ENCODE assay signal across 9 cellular contexts in the genomic region with DNA sequence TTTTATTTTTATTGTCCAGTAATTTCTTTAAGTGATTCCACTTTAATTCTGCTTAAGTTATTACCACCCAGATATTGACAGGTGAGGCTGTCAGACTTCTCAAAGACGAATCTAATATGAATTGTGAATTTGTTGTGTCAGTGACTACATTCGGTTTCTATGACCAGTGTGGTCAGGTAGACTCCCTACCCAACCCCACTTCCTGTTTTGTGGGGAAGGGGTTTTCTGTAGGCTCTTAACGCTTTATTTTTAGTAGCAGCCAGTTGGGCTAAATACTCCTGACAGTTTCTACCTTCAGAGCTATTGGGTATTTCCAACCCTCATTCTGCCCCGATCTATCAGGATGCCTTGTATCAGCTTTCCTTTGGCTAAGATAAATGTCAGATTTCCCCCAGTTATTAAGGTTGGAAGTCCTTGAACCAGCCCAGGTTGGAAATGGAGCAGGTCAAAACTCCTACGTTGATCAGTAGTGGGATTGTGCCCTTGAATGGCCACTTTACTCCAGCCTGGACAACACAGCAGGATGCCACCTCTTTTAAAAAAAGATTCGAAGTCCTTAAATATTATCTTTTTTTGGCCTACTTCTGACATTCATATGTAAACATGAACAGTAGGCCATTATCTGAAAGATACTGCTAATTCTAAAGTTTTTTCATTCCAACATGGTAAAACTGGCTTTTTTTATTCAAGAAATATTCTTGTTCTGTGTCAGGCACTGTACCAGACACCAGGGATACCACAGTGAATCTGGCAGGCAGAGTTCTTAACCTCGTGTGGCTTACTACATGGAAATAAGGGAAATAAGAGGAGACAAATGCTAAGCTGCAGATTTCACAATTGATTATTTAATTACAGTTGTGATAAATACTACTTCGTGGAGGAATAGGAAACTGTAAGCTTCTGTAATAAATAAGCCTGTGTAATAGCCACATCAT.
A peak's percentile ranks its signal among the peaks of the same experiment; 100 is the strongest.
DNase-seq lines count a peak whose midpoint lies in the region; ATAC-seq lines count a peak whose summit lies in the region.
"Had no signal": no experiment of that assay in that cellular context is flagged by ENCODE, and none has a peak within 500 bp of the region (broad histone marks: within the 10 kb centered on the region; RNA-seq: fewer than 3 reads in every experiment).

No MANE protein-coding gene starts in this region.

- H3K4me1 Mint-ChIP-seq in immature natural killer cell = peaks cover 54 to 80% of the 10 kb centered on the region in 2 donors

- DNase-seq in immature natural killer cell = peak; percentile 73 to 80 (median 80)
- no peak for DNase-seq in NCI-H748 (lab: John Stamatoyannopoulos, UW; ENCODE audit: unreplicated experiment)
- no peak for DNase-seq in medulla oblongata (ENCODE audit: extremely low spot score)
- no peak for DNase-seq in mesenteric fat pad (ENCODE audit: low spot score)
- DNase-seq in RKO (ENCODE audit: low spot score) = no peak
- DNase-seq: foreskin keratinocyte had no signal

- no peaks in the 10 kb centered on the region for H3K9me3 Mint-ChIP-seq in immature natural killer cell

- peaks cover 0 to 6% (median 3%) of the 10 kb centered on the region in 3 donors for H3K27me3 Mint-ChIP-seq in immature natural killer cell (ENCODE audit: low read depth in 3 of 3)

- ATAC-seq in GM18517 (IDR thresholded peaks at IDR 0.05; ENCODE audit: unreplicated experiment) (peak; percentile 88), GM21529 (IDR thresholded peaks at IDR 0.05; ENCODE audit: unreplicated experiment) (peak; percentile 71), HG03575 (IDR thresholded peaks at IDR 0.05; ENCODE audit: extremely low read depth, insufficient number of reproducible peaks, low FRiP score, unreplicated experiment) (peak; percentile 94)
- ATAC-seq: foreskin keratinocyte had no signal

- peak overlapping the region; percentile 70 to 85 (median 73) for H3K4me3 Mint-ChIP-seq in immature natural killer cell

- H3K36me3 Mint-ChIP-seq in immature natural killer cell = peaks cover 19 to 50% (median 35%) of the 10 kb centered on the region in 3 donors

- H3K27ac Mint-ChIP-seq in immature natural killer cell = peak overlapping the region; percentile 79 to 94 (median 88)

Comparison
In these comparisons a context has a peak if more than half of its experiments do, and no peak if none do; other contexts are left out.
1. DNase-seq: peak in immature natural killer cell (3 of 3); none in NCI-H748 (single experiment), medulla oblongata (single experiment), mesenteric fat pad (single experiment) and RKO (single experiment).
2. Peak in every context shown above with its lines, with median percentiles within 50 percentile points of each other: ATAC-seq.